11 cellular contexts compared by ENCODE assay signal in genomic region chr7:148573581-148573980, GRCh38. TPM values are rescaled to one million over a fixed set of nuclear protein-coding genes. Genes with fewer than 3 reads are reported as not detected.
"Had no signal": no experiment of that assay in that cellular context is flagged by ENCODE, and none has a peak within 500 bp of the region (broad histone marks: within the 10 kb centered on the region; RNA-seq: fewer than 3 reads in every experiment).

No MANE protein-coding gene starts in this region.

RNA-seq across cellular contexts. Expression of gene C7orf33, which starts 17.0 kb away (rescaled TPM):
- total RNA-seq: OCI-LY7, PC-3, PC-9, Peyer's patch, Right ventricle myocardium inferior, Right ventricle myocardium superior, RPMI7951, SJSA1, SK-MEL-5, T-cell had no signal
- polyA plus RNA-seq: SK-N-SH had no signal
